ENCODE assay signal across 11 cellular contexts in genomic region chr5:159864885-159865622, GRCh38. TPM values are rescaled to one million over a fixed set of nuclear protein-coding genes. Genes with fewer than 3 reads are reported as not detected.
DNase-seq lines count a peak whose midpoint lies in the region; ATAC-seq and TF ChIP-seq lines count a peak whose summit lies in the region.
"Had no signal": no experiment of that assay in that cellular context is flagged by ENCODE, and none has a peak within 500 bp of the region (broad histone marks: within the 10 kb centered on the region; RNA-seq: fewer than 3 reads in every experiment).

No MANE protein-coding gene starts in this region.

- TF ChIP-seq POLR2A in ovary (IDR thresholded peaks at IDR 0.05) (no peak), erythroblast (IDR thresholded peaks at IDR 0.05; ENCODE audit: low read length) (no peak)

- H2AFZ ChIP-seq in OCI-LY3 (ENCODE audit: low read depth, low read length) = peak overlapping the region; percentile 47; the same call in 1 of the 2 replicates

- no peaks in the 10 kb centered on the region for H3K36me3 Mint-ChIP-seq in HFFc6 (ENCODE audit: low read depth)
- H3K36me3 Mint-ChIP-seq in stimulated activated memory B cell treated with anti-CD40 and anti-IgM and Interleukin-4, amounts not matched to agents 10 μg/mL and 1 μg/mL and 100 μg/mL, for 72 hours = no peaks in the 10 kb centered on the region

- intact Hi-C loops in ovary (cut with DNase I) = no loop called here

- TF ChIP-seq CTCF in OCI-LY3 (IDR thresholded peaks at IDR 0.05; ENCODE audit: low read depth, low read length) (no peak), ovary (IDR thresholded peaks at IDR 0.05) (no peak), HFFc6 (IDR thresholded peaks at IDR 0.05) (no peak)

- H3K4me3 ChIP-seq in OCI-LY3 (ENCODE audit: low read length) (peak overlapping the region; percentile 64), ovary (peak overlapping the region; percentile 1)

- H3K27me3 Mint-ChIP-seq in HFFc6 (ENCODE audit: insufficient read depth) = peaks cover 35% of the 10 kb centered on the region
- H3K27me3 Mint-ChIP-seq in stimulated activated memory B cell treated with anti-CD40 and anti-IgM and Interleukin-4, amounts not matched to agents 10 μg/mL and 1 μg/mL and 100 μg/mL, for 72 hours = peaks cover 12% of the 10 kb centered on the region

- 7% methylated on average over 12 of the region's 12 CpGs for WGBS in ovary, 3 donors

- no peak for TF ChIP-seq EP300 in ovary (IDR thresholded peaks at IDR 0.05)

- H3K9ac ChIP-seq in OCI-LY3 (ENCODE audit: low read length) = peak overlapping the region; percentile 78

- DNase-seq in ovary (peak in 2 of 5 donors; percentile 21 to 45), HFFc6 (no peak), erythroblast (lab: John Stamatoyannopoulos, UW) (no peak), ecto neural progenitor cell (ENCODE audit: low spot score) (no peak)
- DNase-seq: activated CD4-positive, alpha-beta T cell treated with anti-CD3 and anti-CD28 coated beads, Interleukin-2, amount 50 U/mL, for 1 hour; NCI-H2107; posterior cingulate gyrus had no signal

- H3K27me3 ChIP-seq in OCI-LY3 (ENCODE audit: low read depth, low read length) (no peaks in the 10 kb centered on the region), ovary (no peaks in the 10 kb centered on the region)

- peak overlapping the region; percentile 98 for H3K4me2 ChIP-seq in OCI-LY3 (ENCODE audit: low read length)

- ATAC-seq in GM18873 (IDR thresholded peaks at IDR 0.05; ENCODE audit: low FRiP score, unreplicated experiment) (peak; percentile 90), HG02588 (IDR thresholded peaks at IDR 0.05; ENCODE audit: unreplicated experiment) (peak; percentile 87)
- ATAC-seq in stimulated activated memory B cell treated with anti-CD40 and anti-IgM and Interleukin-4, amounts not matched to agents 10 μg/mL and 1 μg/mL and 100 μg/mL, for 72 hours = no peak

- peaks cover 39% of the 10 kb centered on the region for H3K4me1 ChIP-seq in OCI-LY3 (ENCODE audit: low read length)
- peaks cover 1% of the 10 kb centered on the region for H3K4me1 ChIP-seq in ovary (ENCODE audit: insufficient read depth)

- H4K20me1 ChIP-seq in OCI-LY3 (ENCODE audit: insufficient read depth, low read length) = no peaks in the 10 kb centered on the region

- no peaks in the 10 kb centered on the region for H3K36me3 ChIP-seq in OCI-LY3 (replicated peaks; ENCODE audit: low read depth, low read length)
- H3K36me3 ChIP-seq in ovary = no peaks in the 10 kb centered on the region

- H3K27ac ChIP-seq in OCI-LY3 (ENCODE audit: low read length) = peak overlapping the region; percentile 92
- H3K27ac ChIP-seq in ovary = peak overlapping the region in 1 of 2 donors; percentile 44

- H3K79me2 ChIP-seq in OCI-LY3 (ENCODE audit: low read length) = no peaks in the 10 kb centered on the region

- no peaks in the 10 kb centered on the region for H3K4me1 Mint-ChIP-seq in HFFc6 (ENCODE audit: low read depth)
- peaks cover 6% of the 10 kb centered on the region for H3K4me1 Mint-ChIP-seq in stimulated activated memory B cell treated with anti-CD40 and anti-IgM and Interleukin-4, amounts not matched to agents 10 μg/mL and 1 μg/mL and 100 μg/mL, for 72 hours

- H3K4me3 Mint-ChIP-seq in HFFc6 = no peak overlapping the region
- H3K4me3 Mint-ChIP-seq in stimulated activated memory B cell treated with anti-CD40 and anti-IgM and Interleukin-4, amounts not matched to agents 10 μg/mL and 1 μg/mL and 100 μg/mL, for 72 hours = no peak overlapping the region

- H3K9me3 Mint-ChIP-seq in HFFc6 = no peaks in the 10 kb centered on the region; the same call in 1 of the 2 replicates
- no peaks in the 10 kb centered on the region for H3K9me3 Mint-ChIP-seq in stimulated activated memory B cell treated with anti-CD40 and anti-IgM and Interleukin-4, amounts not matched to agents 10 μg/mL and 1 μg/mL and 100 μg/mL, for 72 hours

- no peak overlapping the region for H3K27ac Mint-ChIP-seq in HFFc6
- H3K27ac Mint-ChIP-seq in stimulated activated memory B cell treated with anti-CD40 and anti-IgM and Interleukin-4, amounts not matched to agents 10 μg/mL and 1 μg/mL and 100 μg/mL, for 72 hours = no peak overlapping the region

- H3K9me3 ChIP-seq in OCI-LY3 (ENCODE audit: insufficient read depth, low read length) (no peaks in the 10 kb centered on the region), ovary (no peaks in the 10 kb centered on the region)

RNA-seq across cellular contexts. Expression of gene ADRA1B, which starts 51.2 kb away (rescaled TPM):
- 1 to 10 TPM in 6 of 7 donors, under 1 TPM in 1; 0.95 to 9.1 (median 3.6) TPM for total RNA-seq in ovary
- 1 to 10 TPM in 1 of 2 donors, under 1 TPM in 1; 0.87 to 1.9 TPM for polyA plus RNA-seq in ovary
- under 1 TPM; 0.17 to 0.57 (median 0.38) TPM for total RNA-seq in HFFc6 (2021; fragmentation: NEBNext Ultra II Directional; extraction: Animal tissue kit (Norgen Biotek cat#: 25700))
